8 cellular contexts compared by ENCODE assay signal in genomic region chr3:195657475-195658372, GRCh38.
DNase-seq lines count a peak whose midpoint lies in the region; ATAC-seq, FAIRE-seq and TF ChIP-seq lines count a peak whose summit lies in the region.
"Not testable (repeated sequence)": the region's sequence is repeated elsewhere in the genome, so short reads cannot be mapped to it uniquely, and the experiment has no call there.

No MANE protein-coding gene starts in this region.

- not testable (repeated sequence) for DNase-seq in GM18507 (ENCODE audit: extremely low spot score, insufficient read length, low read depth)
- DNase-seq in M059J (ENCODE audit: low read depth) (peak; percentile 82), dermis blood vessel endothelial cell (peak; percentile 67), keratinocyte (ENCODE audit: low read depth, low spot score) (peak; percentile 19), retina (peak; percentile 94), testis (peak; percentile 93)
- DNase-seq in activated CD8-positive, alpha-beta memory T cell treated with anti-CD3 and anti-CD28 coated beads for 48 hours (ENCODE audit: low read depth in 2 of 3, low spot score in 2 of 3) = peak; percentile 43 to 80 (median 71)

- H3K27me3 ChIP-seq in keratinocyte (ENCODE audit: control insufficient read depth, extremely low read depth, insufficient read depth, low read length); testis: not testable (repeated sequence)

- H3K36me3 ChIP-seq in keratinocyte (ENCODE audit: control insufficient read depth in 2 of 2, extremely low read depth in 1 of 2, insufficient read depth in 2 of 2, low read length in 2 of 2); testis (ENCODE audit: low read depth, missing control alignments): not testable (repeated sequence)

- H3K27ac ChIP-seq in keratinocyte (ENCODE audit: control insufficient read depth, insufficient read depth, low read length) = not testable (repeated sequence)
- peak overlapping the region; percentile 71 to 79 for H3K27ac ChIP-seq in testis

- 2 to 5% methylated on average over 22 to 69 of the region's 99 CpGs for WGBS in testis, 2 donors

- peak overlapping the region; percentile 45 for H3K4me2 ChIP-seq in keratinocyte (ENCODE audit: control insufficient read depth, extremely low read depth, insufficient read depth, low read depth, low read length)

- H2AFZ ChIP-seq in keratinocyte (ENCODE audit: control insufficient read depth, low read length) = not testable (repeated sequence)

- not testable (repeated sequence) for TF ChIP-seq POLR2A in testis (IDR thresholded peaks at IDR 0.05)

- not testable (repeated sequence) for TF ChIP-seq CTCF in keratinocyte (optimal IDR thresholded peaks at IDR 0.05 in 1 of 3, IDR thresholded peaks at IDR 0.05 in 1 of 3, conservative IDR thresholded peaks at IDR 0.05 in 1 of 3; ENCODE audit: extremely low read depth in 1 of 3, insufficient read depth in 2 of 3, low read length in 3 of 3); testis (IDR thresholded peaks at IDR 0.05)

- peak; percentile 82 for ATAC-seq in HG02642 (IDR thresholded peaks at IDR 0.05; ENCODE audit: poor library complexity, unreplicated experiment)

- dilution Hi-C loops in keratinocyte (cut with MboI; ENCODE audit: extremely low pct_ligation_motif_present, low sequenced_read_pairs) = not testable (repeated sequence)

- not testable (repeated sequence) for H3K9me3 ChIP-seq in keratinocyte (ENCODE audit: control insufficient read depth, low read depth, low read length); testis

- not testable (repeated sequence) for H3K79me2 ChIP-seq in keratinocyte (ENCODE audit: control insufficient read depth, insufficient read depth, low read length)

- H3K9ac ChIP-seq in keratinocyte (ENCODE audit: control insufficient read depth, extremely low read depth, insufficient read depth, low read length) = peak overlapping the region; percentile 67

- H3K4me3 ChIP-seq in keratinocyte (ENCODE audit: control insufficient read depth in 2 of 3, extremely low read depth in 1 of 3, insufficient read depth in 2 of 3, low read depth in 1 of 3, low read length in 3 of 3) (peak overlapping the region; percentile 44 to 51 (median 46)), testis (peak overlapping the region; percentile 57 to 72)

- not testable (repeated sequence) for H3K9me1 ChIP-seq in keratinocyte (ENCODE audit: control insufficient read depth, extremely low read depth, insufficient read depth, low read length)

- not testable (repeated sequence) for H3K4me1 ChIP-seq in keratinocyte (ENCODE audit: control insufficient read depth, extremely low read depth, insufficient read depth, low read length); testis

- not testable (repeated sequence) for H4K20me1 ChIP-seq in keratinocyte (ENCODE audit: control insufficient read depth, extremely low read depth, insufficient read depth, low read length)

- intact Hi-C loops in testis (cut with DNase I; ENCODE audit: low total_unique reads) = not testable (repeated sequence)

- peak; percentile 62 for FAIRE-seq in GM18507 (lab: Jason Lieb, UNC)
- FAIRE-seq in keratinocyte (lab: Jason Lieb, UNC) = not testable (repeated sequence)
